21 cellular contexts compared by ENCODE assay signal in genomic region chr5:141872496-141873356, GRCh38. TPM values are rescaled to one million over a fixed set of nuclear protein-coding genes. Genes with fewer than 3 reads are reported as not detected.
A peak's percentile ranks its signal among the peaks of the same experiment; 100 is the strongest.
DNase-seq lines count a peak whose midpoint lies in the region; ATAC-seq and TF ChIP-seq lines count a peak whose summit lies in the region.
"Had no signal": no experiment of that assay in that cellular context is flagged by ENCODE, and none has a peak within 500 bp of the region (broad histone marks: within the 10 kb centered on the region; RNA-seq: fewer than 3 reads in every experiment).

No MANE protein-coding gene starts in this region.

- no peak overlapping the region for H3K27ac Mint-ChIP-seq in activated CD8-positive, alpha-beta memory T cell treated with anti-CD3 and anti-CD28 coated beads, Interleukin-2, amount 10 ng/mL, durations not matched to agents 7 days and 5 days
- H3K27ac Mint-ChIP-seq: activated CD8-positive, alpha-beta T cell treated with anti-CD3 and anti-CD28 coated beads, Interleukin-2, amount 10 ng/mL, durations not matched to agents 7 days and 5 days; progenitor cell of endocrine pancreas; stimulated activated effector memory CD8-positive, alpha-beta T cell treated with anti-CD3 and anti-CD28 coated beads, Interleukin-12 subunit alpha, Interleukin-12 subunit beta, amount 100 ng/mL, for 72 hours had no signal

- WGBS in tibial nerve, 2 donors: 78 to 79% methylated on average over 15 of the region's 15 CpGs

- H3K36me3 Mint-ChIP-seq in activated CD8-positive, alpha-beta memory T cell treated with anti-CD3 and anti-CD28 coated beads, Interleukin-2, amount 10 ng/mL, durations not matched to agents 7 days and 5 days: no peaks in the 10 kb centered on the region
- H3K36me3 Mint-ChIP-seq: stimulated activated effector memory CD8-positive, alpha-beta T cell treated with anti-CD3 and anti-CD28 coated beads, Interleukin-12 subunit alpha, Interleukin-12 subunit beta, amount 100 ng/mL, for 72 hours had no signal

- peaks cover 0 to 66% (median 30%) of the 10 kb centered on the region in 4 donors for H3K4me1 ChIP-seq in tibial nerve

- DNase-seq in activated CD8-positive, alpha-beta memory T cell treated with anti-CD3 and anti-CD28 coated beads, Interleukin-2, amount 10 ng/mL, durations not matched to agents 7 days and 5 days: peak; percentile 26
- no peak for DNase-seq in activated CD8-positive, alpha-beta memory T cell treated with anti-CD3 and anti-CD28 coated beads, Interleukin-2, amount 50 U/mL, for 4 hours
- DNase-seq in coronary artery (ENCODE audit: low spot score) (peak; percentile 33), left lobe of liver (ENCODE audit: low spot score) (peak; percentile 18), tibial nerve (ENCODE audit: low spot score in 2 of 2) (no peak), dedifferentiated amniotic fluid mesenchymal stem cell (ENCODE audit: extremely low spot score) (no peak), HuH-7 (ENCODE audit: low spot score) (no peak), SKM-1 treated with dmso at 0.1 percent for 144 hours (lab: John Stamatoyannopoulos, UW; ENCODE audit: unreplicated experiment) (no peak)
- DNase-seq: activated CD8-positive, alpha-beta T cell treated with anti-CD3 and anti-CD28 coated beads, Interleukin-2, amount 10 ng/mL, durations not matched to agents 7 days and 5 days; caudate nucleus; foreskin fibroblast; HCEC 1CT; left ventricle myocardium superior; NCI-H1105; NCI-H2107; upper lobe of left lung had no signal

- no peak overlapping the region for H3K4me3 ChIP-seq in coronary artery
- no peak overlapping the region for H3K4me3 ChIP-seq in tibial nerve
- H3K4me3 ChIP-seq: A549 had no signal

- no peak for TF ChIP-seq EP300 in tibial nerve (IDR thresholded peaks at IDR 0.05)

- H3K4me1 Mint-ChIP-seq in activated CD8-positive, alpha-beta memory T cell treated with anti-CD3 and anti-CD28 coated beads, Interleukin-2, amount 10 ng/mL, durations not matched to agents 7 days and 5 days: peaks cover 6% of the 10 kb centered on the region

- no peaks in the 10 kb centered on the region for H3K9me3 ChIP-seq in tibial nerve
- H3K9me3 ChIP-seq: A549, upper lobe of left lung had no signal

- peaks cover 0 to 13% (median 0%) of the 10 kb centered on the region in 3 donors for H3K36me3 ChIP-seq in tibial nerve

- no peak for TF ChIP-seq POLR2A in tibial nerve (IDR thresholded peaks at IDR 0.05)

- no peak for ATAC-seq in activated CD8-positive, alpha-beta memory T cell treated with anti-CD3 and anti-CD28 coated beads, Interleukin-2, amount 10 ng/mL, durations not matched to agents 7 days and 5 days
- no peak for ATAC-seq in left lobe of liver
- ATAC-seq: A549; activated CD8-positive, alpha-beta T cell treated with anti-CD3 and anti-CD28 coated beads, Interleukin-2, amount 10 ng/mL, durations not matched to agents 7 days and 5 days; left ventricle myocardium superior; stimulated activated effector memory CD8-positive, alpha-beta T cell treated with anti-CD3 and anti-CD28 coated beads, Interleukin-12 subunit alpha, Interleukin-12 subunit beta, amount 100 ng/mL, for 72 hours had no signal

- H3K9me3 Mint-ChIP-seq in activated CD8-positive, alpha-beta memory T cell treated with anti-CD3 and anti-CD28 coated beads, Interleukin-2, amount 10 ng/mL, durations not matched to agents 7 days and 5 days (ENCODE audit: low read depth): no peaks in the 10 kb centered on the region
- H3K9me3 Mint-ChIP-seq: stimulated activated effector memory CD8-positive, alpha-beta T cell treated with anti-CD3 and anti-CD28 coated beads, Interleukin-12 subunit alpha, Interleukin-12 subunit beta, amount 100 ng/mL, for 72 hours had no signal

- H3K27me3 Mint-ChIP-seq in activated CD8-positive, alpha-beta memory T cell treated with anti-CD3 and anti-CD28 coated beads, Interleukin-2, amount 10 ng/mL, durations not matched to agents 7 days and 5 days: peaks cover 63% of the 10 kb centered on the region

- TF ChIP-seq CTCF in coronary artery (IDR thresholded peaks at IDR 0.05) (no peak), tibial nerve (IDR thresholded peaks at IDR 0.05) (no peak)

- H3K27me3 ChIP-seq in tibial nerve: peaks cover 0 to 24% of the 10 kb centered on the region in 2 donors

- H3K27ac ChIP-seq in coronary artery (no peak overlapping the region), tibial nerve (peak overlapping the region in 3 of 4 donors; percentile 45 to 70 (median 46))
- H3K27ac ChIP-seq: A549, C4-2B, KMS-11 had no signal

- CTCF ChIA-PET in activated CD8-positive, alpha-beta memory T cell treated with anti-CD3 and anti-CD28 coated beads, Interleukin-2, amount 10 ng/mL, durations not matched to agents 7 days and 5 days (lab: Charles Lee): no interaction called here

- no peak overlapping the region for H3K4me3 Mint-ChIP-seq in activated CD8-positive, alpha-beta memory T cell treated with anti-CD3 and anti-CD28 coated beads, Interleukin-2, amount 10 ng/mL, durations not matched to agents 7 days and 5 days
- H3K4me3 Mint-ChIP-seq: activated CD8-positive, alpha-beta T cell treated with anti-CD3 and anti-CD28 coated beads, Interleukin-2, amount 10 ng/mL, durations not matched to agents 7 days and 5 days; stimulated activated effector memory CD8-positive, alpha-beta T cell treated with anti-CD3 and anti-CD28 coated beads, Interleukin-12 subunit alpha, Interleukin-12 subunit beta, amount 100 ng/mL, for 72 hours had no signal

RNA-seq across cellular contexts. Expression of gene PCDH1, which starts 5.5 kb away (rescaled TPM):
- total RNA-seq in activated CD8-positive, alpha-beta memory T cell treated with anti-CD3 and anti-CD28 coated beads, Interleukin-2, amount 10 ng/mL, durations not matched to agents 7 days and 5 days: not detected
- 33.2 TPM for total RNA-seq in left lobe of liver
- total RNA-seq in tibial nerve: 10 to 100 TPM; 19.9 to 55.5 (median 44.9) TPM
- total RNA-seq: activated CD8-positive, alpha-beta T cell treated with anti-CD3 and anti-CD28 coated beads, Interleukin-2, amount 10 ng/mL, durations not matched to agents 7 days and 5 days had no signal

RNA-seq across cellular contexts. Expression of gene DELE1, which starts 50.9 kb away (rescaled TPM):
- total RNA-seq in activated CD8-positive, alpha-beta memory T cell treated with anti-CD3 and anti-CD28 coated beads, Interleukin-2, amount 10 ng/mL, durations not matched to agents 7 days and 5 days: 10 to 100 TPM; 65.4 to 68.7 TPM
- total RNA-seq in left lobe of liver: 37.8 TPM
- 10 to 100 TPM; 59.6 to 80.4 (median 75.7) TPM for total RNA-seq in tibial nerve

Comparison
In these comparisons a context has a peak if more than half of its experiments do, and no peak if none do; other contexts are left out.
1. DNase-seq: peak in activated CD8-positive, alpha-beta memory T cell treated with anti-CD3 and anti-CD28 coated beads, Interleukin-2, amount 10 ng/mL, durations not matched to agents 7 days and 5 days (single experiment), coronary artery (single experiment) and left lobe of liver (single experiment); none in activated CD8-positive, alpha-beta memory T cell treated with anti-CD3 and anti-CD28 coated beads, Interleukin-2, amount 50 U/mL, for 4 hours (single experiment), tibial nerve (0 of 2), dedifferentiated amniotic fluid mesenchymal stem cell (single experiment), HuH-7 (single experiment) and SKM-1 treated with dmso at 0.1 percent for 144 hours (single experiment).
2. H3K27ac ChIP-seq: peak in tibial nerve (3 of 4); none in coronary artery (0 of 2).
3. RNA of gene PCDH1, which starts 5.5 kb away (total RNA-seq): 19.9 to 55.5 TPM in tibial nerve and 33.2 TPM in left lobe of liver (single experiment); not detected in activated CD8-positive, alpha-beta memory T cell treated with anti-CD3 and anti-CD28 coated beads, Interleukin-2, amount 10 ng/mL, durations not matched to agents 7 days and 5 days; every median in the first group is over 10 times any median in the second.